8 cellular contexts compared by ENCODE assay signal in genomic region chr1:203797216-203797615, GRCh38. TPM values are rescaled to one million over a fixed set of nuclear protein-coding genes. Genes with fewer than 3 reads are reported as not detected.
DNase-seq lines count a peak whose midpoint lies in the region; ATAC-seq and TF ChIP-seq lines count a peak whose summit lies in the region.

No MANE protein-coding gene starts in this region.

- H3K4me3 ChIP-seq in iPS-18a (ENCODE audit: low read length), result peak overlapping the region; percentile 98
- H3K4me3 ChIP-seq in stomach, result peak overlapping the region in 3 of 4 donors; percentile 70 to 75 (median 73)

- TF ChIP-seq EP300 in stomach (IDR thresholded peaks at IDR 0.05), result no peak

- intact Hi-C loops in activated CD4-positive, alpha-beta T cell treated with anti-CD3 and anti-CD28 coated beads, Interleukin-2, amount 10 ng/mL, durations not matched to agents 24 days and 14 days (cut with micrococcal nuclease), result loop anchor here (5.0 to 10.0 kb wide), 4 partner anchors 40 to 285 kb away; partner anchors contain the start of gene ATP2B4
- intact Hi-C loops in stomach (cut with DNase I; ENCODE audit: low total_unique reads), result no loop called here

- peaks cover 48% of the 10 kb centered on the region for H3K36me3 Mint-ChIP-seq in activated CD4-positive, alpha-beta T cell treated with anti-CD3 and anti-CD28 coated beads, Interleukin-2, amount 10 ng/mL, durations not matched to agents 24 days and 14 days (ENCODE audit: low read depth)
- peaks cover 47% of the 10 kb centered on the region for H3K36me3 Mint-ChIP-seq in activated CD8-positive, alpha-beta T cell treated with anti-CD3 and anti-CD28 coated beads, Interleukin-2, amount 10 ng/mL, durations not matched to agents 7 days and 5 days (ENCODE audit: low read depth)

- POLR2A ChIA-PET in activated CD8-positive, alpha-beta T cell treated with anti-CD3 and anti-CD28 coated beads, Interleukin-2, amount 10 ng/mL, durations not matched to agents 7 days and 5 days (lab: Charles Lee), result interaction anchor here (2.5 kb wide), 1 partner anchor 32 kb away, joined by 19 read pairs; the partner anchor contains the start of gene LAX1

- H3K27ac ChIP-seq in iPS-18a (ENCODE audit: low read length) (no peak overlapping the region), stomach (peak overlapping the region in 3 of 5 donors; percentile 98 to 99 (median 98))

- H3K4me1 ChIP-seq in iPS-18a (ENCODE audit: control insufficient read depth, low read depth, low read length) (peaks cover 15% of the 10 kb centered on the region), stomach (peaks cover 34 to 64% (median 52%) of the 10 kb centered on the region in 4 donors)

- no peaks in the 10 kb centered on the region for H3K27me3 Mint-ChIP-seq in activated CD4-positive, alpha-beta T cell treated with anti-CD3 and anti-CD28 coated beads, Interleukin-2, amount 10 ng/mL, durations not matched to agents 24 days and 14 days
- no peaks in the 10 kb centered on the region for H3K27me3 Mint-ChIP-seq in activated CD8-positive, alpha-beta T cell treated with anti-CD3 and anti-CD28 coated beads, Interleukin-2, amount 10 ng/mL, durations not matched to agents 7 days and 5 days (ENCODE audit: low read depth)

- no peak for TF ChIP-seq CTCF in stomach (IDR thresholded peaks at IDR 0.05)

- 63 to 81% (median 78%) methylated on average over 2 of the region's 2 CpGs for WGBS in stomach, 5 donors

- H3K4me3 Mint-ChIP-seq in activated CD4-positive, alpha-beta T cell treated with anti-CD3 and anti-CD28 coated beads, Interleukin-2, amount 10 ng/mL, durations not matched to agents 24 days and 14 days, result peak overlapping the region; percentile 95
- peak overlapping the region; percentile 100 for H3K4me3 Mint-ChIP-seq in activated CD8-positive, alpha-beta T cell treated with anti-CD3 and anti-CD28 coated beads, Interleukin-2, amount 10 ng/mL, durations not matched to agents 7 days and 5 days

- CTCF ChIA-PET in activated CD8-positive, alpha-beta T cell treated with anti-CD3 and anti-CD28 coated beads, Interleukin-2, amount 10 ng/mL, durations not matched to agents 7 days and 5 days (lab: Charles Lee), result interaction anchor here (1.4 kb wide), 1 partner anchor 32 kb away, joined by 3 read pairs; no protein-coding TSS in a partner anchor

- H3K27ac Mint-ChIP-seq in activated CD4-positive, alpha-beta T cell treated with anti-CD3 and anti-CD28 coated beads, Interleukin-2, amount 10 ng/mL, durations not matched to agents 24 days and 14 days, result peak overlapping the region; percentile 40
- H3K27ac Mint-ChIP-seq in activated CD8-positive, alpha-beta T cell treated with anti-CD3 and anti-CD28 coated beads, Interleukin-2, amount 10 ng/mL, durations not matched to agents 7 days and 5 days, result no peak overlapping the region

- no peak for TF ChIP-seq POLR2A in stomach (IDR thresholded peaks at IDR 0.05)

- no peak for DNase-seq in activated CD4-positive, alpha-beta T cell treated with anti-CD3 and anti-CD28 coated beads, Interleukin-2, amount 10 ng/mL, durations not matched to agents 24 days and 14 days
- DNase-seq in activated CD4-positive, alpha-beta T cell treated with anti-CD3 and anti-CD28 coated beads for 1 hour, result no peak
- no peak for DNase-seq in activated CD8-positive, alpha-beta T cell treated with anti-CD3 and anti-CD28 coated beads, Interleukin-2, amount 10 ng/mL, durations not matched to agents 7 days and 5 days
- DNase-seq in stomach, result no peak
- DNase-seq in SKM-1 (lab: John Stamatoyannopoulos, UW; ENCODE audit: unreplicated experiment), result no peak
- DNase-seq in HK-2 (ENCODE audit: unreplicated experiment), result no peak
- no peak for DNase-seq in DMS53 treated with DMSO at 0.1 percent for 48 hours (lab: John Stamatoyannopoulos, UW; ENCODE audit: unreplicated experiment)

- no peaks in the 10 kb centered on the region for H3K9me3 Mint-ChIP-seq in activated CD4-positive, alpha-beta T cell treated with anti-CD3 and anti-CD28 coated beads, Interleukin-2, amount 10 ng/mL, durations not matched to agents 24 days and 14 days
- H3K9me3 Mint-ChIP-seq in activated CD8-positive, alpha-beta T cell treated with anti-CD3 and anti-CD28 coated beads, Interleukin-2, amount 10 ng/mL, durations not matched to agents 7 days and 5 days (ENCODE audit: insufficient read depth), result peaks cover 4% of the 10 kb centered on the region

- ATAC-seq in activated CD8-positive, alpha-beta T cell treated with anti-CD3 and anti-CD28 coated beads, Interleukin-2, amount 10 ng/mL, durations not matched to agents 7 days and 5 days, result no peak

- no peaks in the 10 kb centered on the region for H3K27me3 ChIP-seq in iPS-18a (ENCODE audit: control insufficient read depth, insufficient read depth, low read length)
- H3K27me3 ChIP-seq in stomach, result no peaks in the 10 kb centered on the region

- H3K36me3 ChIP-seq in iPS-18a (ENCODE audit: control insufficient read depth, low read depth, low read length), result peaks cover 40% of the 10 kb centered on the region
- H3K36me3 ChIP-seq in stomach, result peaks cover 0 to 24% (median 4%) of the 10 kb centered on the region in 4 donors

- peaks cover 43% of the 10 kb centered on the region for H3K4me1 Mint-ChIP-seq in activated CD4-positive, alpha-beta T cell treated with anti-CD3 and anti-CD28 coated beads, Interleukin-2, amount 10 ng/mL, durations not matched to agents 24 days and 14 days
- H3K4me1 Mint-ChIP-seq in activated CD8-positive, alpha-beta T cell treated with anti-CD3 and anti-CD28 coated beads, Interleukin-2, amount 10 ng/mL, durations not matched to agents 7 days and 5 days (ENCODE audit: low read depth), result peaks cover 48% of the 10 kb centered on the region

- H3K9me3 ChIP-seq in iPS-18a (ENCODE audit: control insufficient read depth, low read depth, low read length) (no peaks in the 10 kb centered on the region), stomach (no peaks in the 10 kb centered on the region)

- H3K9ac ChIP-seq in iPS-18a (ENCODE audit: low read length), result peak overlapping the region; percentile 97

RNA-seq across cellular contexts. Expression of gene ZBED6, which starts 1.8 kb away (rescaled TPM):
- 19.1 and 21.1 TPM in 2 replicates for total RNA-seq in activated CD4-positive, alpha-beta T cell treated with anti-CD3 and anti-CD28 coated beads, Interleukin-2, amount 10 ng/mL, durations not matched to agents 24 days and 14 days
- total RNA-seq in activated CD8-positive, alpha-beta T cell treated with anti-CD3 and anti-CD28 coated beads, Interleukin-2, amount 10 ng/mL, durations not matched to agents 7 days and 5 days, result 10 to 100 TPM; 16.3 to 18.4 TPM
- 10 to 100 TPM; 12.5 to 38.6 (median 22.2) TPM for total RNA-seq in stomach
- under 1 TPM; 0.13 to 0.93 (median 0.15) TPM for polyA plus RNA-seq in stomach

RNA-seq across cellular contexts. Expression of gene ZC3H11A, which starts 1.8 kb away (rescaled TPM):
- 82.1 and 83.9 TPM in 2 replicates for total RNA-seq in activated CD4-positive, alpha-beta T cell treated with anti-CD3 and anti-CD28 coated beads, Interleukin-2, amount 10 ng/mL, durations not matched to agents 24 days and 14 days
- 10 to 100 TPM; 79.0 to 84.0 TPM for total RNA-seq in activated CD8-positive, alpha-beta T cell treated with anti-CD3 and anti-CD28 coated beads, Interleukin-2, amount 10 ng/mL, durations not matched to agents 7 days and 5 days
- 100 to 1,000 TPM in 2 of 5 donors, 10 to 100 TPM in 3; 56.2 to 160 (median 84.0) TPM for total RNA-seq in stomach
- polyA plus RNA-seq in stomach, result 10 to 100 TPM; 25.0 to 39.2 (median 25.8) TPM

RNA-seq across cellular contexts. Expression of gene LAX1, which starts 32.2 kb away (rescaled TPM):
- total RNA-seq in activated CD4-positive, alpha-beta T cell treated with anti-CD3 and anti-CD28 coated beads, Interleukin-2, amount 10 ng/mL, durations not matched to agents 24 days and 14 days, result 13.4 and 15.1 TPM in 2 replicates
- total RNA-seq in activated CD8-positive, alpha-beta T cell treated with anti-CD3 and anti-CD28 coated beads, Interleukin-2, amount 10 ng/mL, durations not matched to agents 7 days and 5 days, result 10 to 100 TPM; 14.5 to 15.5 TPM
- 1 to 10 TPM in 2 of 5 donors, under 1 TPM in 2, not detected in 1; 0.45 to 2.8 (median 1.1) TPM for total RNA-seq in stomach
- under 1 TPM in 2 of 3 donors, not detected in 1; 0.06 to 0.20 TPM for polyA plus RNA-seq in stomach
